Comparison of ENCODE assay signal across 9 cellular contexts in the genomic region with DNA sequence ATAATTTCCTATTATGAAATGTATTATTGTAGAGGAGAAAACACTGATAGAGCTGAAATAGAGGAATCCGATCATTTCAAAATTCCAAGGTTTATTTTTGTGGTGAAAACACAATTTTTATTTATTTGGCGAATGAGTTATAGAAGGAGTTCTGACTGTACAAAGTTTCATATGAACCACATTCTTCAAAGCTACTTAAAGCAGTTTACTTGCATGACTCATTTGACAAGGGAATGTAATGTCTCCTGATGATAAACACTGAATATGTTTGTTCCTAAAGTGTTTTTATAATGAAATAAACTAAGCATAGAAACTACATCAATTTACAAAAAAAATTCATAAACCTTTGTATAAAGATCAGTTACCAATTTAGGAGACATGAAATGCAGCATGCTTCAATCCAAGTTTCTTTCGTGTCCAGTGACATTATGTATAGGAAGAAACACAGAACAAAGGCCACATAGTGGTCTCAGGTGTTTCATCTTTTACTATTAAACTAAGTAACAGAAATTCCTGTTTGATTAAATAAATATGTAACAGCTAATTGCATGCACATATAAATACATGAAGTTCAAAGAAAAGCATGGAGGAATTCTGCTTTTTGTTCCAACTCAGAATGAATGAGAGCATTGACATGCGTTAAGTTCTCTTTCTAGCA. TPM values are rescaled to one million over a fixed set of nuclear protein-coding genes. Genes with fewer than 3 reads are reported as not detected.
A peak's percentile ranks its signal among the peaks of the same experiment; 100 is the strongest.
DNase-seq lines count a peak whose midpoint lies in the region; ATAC-seq and TF ChIP-seq lines count a peak whose summit lies in the region.
"Had no signal": no experiment of that assay in that cellular context is flagged by ENCODE, and none has a peak within 500 bp of the region (broad histone marks: within the 10 kb centered on the region; RNA-seq: fewer than 3 reads in every experiment).

No MANE protein-coding gene starts in this region.

- in situ Hi-C loops in astrocyte of the spinal cord (cut with HindIII; ENCODE audit: low sequenced_read_pairs) = no loop called here

- H3K4me2 ChIP-seq in osteoblast (ENCODE audit: insufficient read depth, low read length) = peak overlapping the region; percentile 10

- no peaks in the 10 kb centered on the region; the same call in 1 of the 2 replicates for H3K36me3 ChIP-seq in KOPT-K1 (ENCODE audit: insufficient read depth, low read length)
- H3K36me3 ChIP-seq in osteoblast (ENCODE audit: insufficient read depth, low read length) = no peaks in the 10 kb centered on the region

- no peaks in the 10 kb centered on the region for H4K20me1 ChIP-seq in osteoblast (ENCODE audit: insufficient read depth, low read length)

- no peaks in the 10 kb centered on the region for H3K27me3 ChIP-seq in osteoblast (ENCODE audit: insufficient read depth, low read length)

- H2AFZ ChIP-seq in osteoblast (ENCODE audit: low read length) = no peak overlapping the region

- H3K27ac ChIP-seq in KOPT-K1 (ENCODE audit: low read depth, low read length, poor library complexity, severe bottlenecking) (peak overlapping the region; percentile 91), osteoblast (ENCODE audit: low read depth, low read length) (no peak overlapping the region)

- H3K9me3 ChIP-seq in KOPT-K1 (ENCODE audit: insufficient read depth, low read length, poor library complexity, severe bottlenecking) = no peaks in the 10 kb centered on the region
- no peaks in the 10 kb centered on the region for H3K9me3 ChIP-seq in osteoblast (ENCODE audit: low read depth, low read length)

- H3K79me2 ChIP-seq in osteoblast (ENCODE audit: insufficient read depth, low read length) = no peaks in the 10 kb centered on the region

- no peak overlapping the region for H3K4me3 ChIP-seq in astrocyte of the spinal cord (ENCODE audit: low read depth, low read length)
- no peak overlapping the region for H3K4me3 ChIP-seq in osteoblast (ENCODE audit: insufficient read depth, low read length)

- peaks cover 23% of the 10 kb centered on the region for H3K4me1 ChIP-seq in osteoblast (ENCODE audit: insufficient read depth, low read length)

- peak; percentile 89 for DNase-seq in ELR (ENCODE audit: low read depth)
- peak; percentile 60 for DNase-seq in astrocyte of the spinal cord (ENCODE audit: low read depth, low spot score)
- DNase-seq in osteoblast (ENCODE audit: insufficient read length, low spot score, missing footprints) = peak; percentile 56
- no peak for DNase-seq in C1 segment of cervical spinal cord (lab: John Stamatoyannopoulos, UW)
- DNase-seq: NCI-H2081 had no signal

- TF ChIP-seq CTCF in astrocyte of the spinal cord (IDR thresholded peaks at IDR 0.05; ENCODE audit: low read depth, low read length) (no peak), osteoblast (IDR thresholded peaks at IDR 0.05; ENCODE audit: extremely low read depth, low read depth, low read length) (no peak)

- ATAC-seq in GM21423 (IDR thresholded peaks at IDR 0.05; ENCODE audit: unreplicated experiment) = no peak
- ATAC-seq in GM18858 (IDR thresholded peaks at IDR 0.05; ENCODE audit: unreplicated experiment) = no peak
- ATAC-seq in GM21447 (IDR thresholded peaks at IDR 0.05; ENCODE audit: unreplicated experiment) = no peak

RNA-seq across cellular contexts. Expression of a gene that starts 2.4 kb away (rescaled TPM):
- total RNA-seq in osteoblast = 22.1 and 25.6 TPM in 2 replicates

Comparison
In these comparisons a context has a peak if more than half of its experiments do, and no peak if none do; other contexts are left out.
1. DNase-seq: peak in ELR (single experiment), astrocyte of the spinal cord (single experiment) and osteoblast (single experiment); none in C1 segment of cervical spinal cord (0 of 14).